In the genomic region with DNA sequence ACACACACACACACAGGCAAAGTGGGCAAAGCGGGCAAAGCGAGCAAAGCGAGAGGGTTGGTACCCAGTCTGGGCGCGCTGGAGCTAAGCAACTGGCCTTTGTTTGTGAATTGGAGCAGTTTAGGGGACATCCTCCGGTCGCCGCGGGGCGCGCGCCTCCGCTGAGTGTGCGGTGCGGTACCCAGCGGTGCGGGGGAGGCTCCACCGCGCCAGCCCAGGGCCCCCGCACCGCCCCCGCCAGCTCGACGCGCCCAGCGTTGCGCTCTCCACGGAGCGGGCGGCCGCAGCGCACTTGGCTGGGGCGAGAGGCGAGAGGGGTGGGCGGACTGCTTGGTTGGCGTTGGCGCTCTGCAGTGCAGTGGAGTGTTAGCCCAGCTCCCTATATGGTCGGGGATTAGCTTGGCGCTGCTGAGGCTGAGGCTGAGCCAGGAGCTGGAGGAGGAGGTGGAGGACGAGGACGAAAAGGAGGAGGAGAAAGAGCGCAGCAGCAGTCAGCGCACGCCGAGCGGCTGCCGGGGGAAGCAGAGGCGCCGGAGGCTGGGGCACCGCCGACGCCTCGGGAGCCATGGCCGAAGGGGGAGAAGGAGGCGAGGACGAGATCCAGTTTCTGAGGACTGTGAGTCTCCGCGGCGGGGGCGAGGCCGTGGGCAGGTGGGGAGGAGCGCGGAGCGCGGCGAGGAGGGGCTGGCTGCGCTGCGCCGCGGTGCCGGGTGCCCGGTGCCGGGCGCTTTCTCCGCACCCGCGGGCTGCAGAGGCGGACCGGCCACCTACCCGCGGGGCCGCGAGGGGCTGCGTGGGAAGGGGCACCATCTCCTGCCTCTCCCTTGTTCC, we compare ENCODE assay signal across 9 cellular contexts. TPM values are rescaled to one million over a fixed set of nuclear protein-coding genes. Genes with fewer than 3 reads are reported as not detected.
DNase-seq lines count a peak whose midpoint lies in the region; ATAC-seq and TF ChIP-seq lines count a peak whose summit lies in the region.
"Had no signal": no experiment of that assay in that cellular context is flagged by ENCODE, and none has a peak within 500 bp of the region (broad histone marks: within the 10 kb centered on the region; RNA-seq: fewer than 3 reads in every experiment).

A gene (plus strand): TSS at position 487 of the 831 bp plus-strand sequence. CDS start 79 bp downstream, at position 566.

- POLR2A ChIA-PET in activated CD4-positive, alpha-beta T cell treated with anti-CD3 and anti-CD28 coated beads, Interleukin-2, amount 10 ng/mL, durations not matched to agents 7 days and 5 days (lab: Charles Lee): no interaction called here

- H3K36me3 Mint-ChIP-seq in activated CD4-positive, alpha-beta T cell treated with anti-CD3 and anti-CD28 coated beads, Interleukin-2, amount 10 ng/mL, durations not matched to agents 7 days and 5 days (ENCODE audit: low read depth): no peaks in the 10 kb centered on the region

- H3K36me3 ChIP-seq in upper lobe of right lung: no peaks in the 10 kb centered on the region

- no peaks in the 10 kb centered on the region for H3K9me3 Mint-ChIP-seq in activated CD4-positive, alpha-beta T cell treated with anti-CD3 and anti-CD28 coated beads, Interleukin-2, amount 10 ng/mL, durations not matched to agents 7 days and 5 days

- H3K9me3 ChIP-seq in upper lobe of right lung: no peaks in the 10 kb centered on the region

- H3K4me3 ChIP-seq in coronary artery (peak within 1 kb of the TSS; percentile 73), upper lobe of right lung (peak within 1 kb of the TSS; percentile 25)

- H3K27me3 Mint-ChIP-seq in activated CD4-positive, alpha-beta T cell treated with anti-CD3 and anti-CD28 coated beads, Interleukin-2, amount 10 ng/mL, durations not matched to agents 7 days and 5 days: peaks cover 43% of the 10 kb centered on the region

- H3K27me3 ChIP-seq in upper lobe of right lung: peaks cover 22% of the 10 kb centered on the region

- intact Hi-C loops in upper lobe of right lung (cut with DNase I): no loop called here

- H3K4me1 ChIP-seq in upper lobe of right lung: no peaks in the 10 kb centered on the region

- CTCF ChIA-PET in activated CD4-positive, alpha-beta T cell treated with anti-CD3 and anti-CD28 coated beads, Interleukin-2, amount 10 ng/mL, durations not matched to agents 7 days and 5 days (lab: Charles Lee): no interaction called here

- TF ChIP-seq CTCF in coronary artery (IDR thresholded peaks at IDR 0.05) (no peak), upper lobe of right lung (IDR thresholded peaks at IDR 0.05) (no peak)

- no peaks in the 10 kb centered on the region for H3K4me1 Mint-ChIP-seq in activated CD4-positive, alpha-beta T cell treated with anti-CD3 and anti-CD28 coated beads, Interleukin-2, amount 10 ng/mL, durations not matched to agents 7 days and 5 days

- no peak within 1 kb of the TSS for H3K4me3 Mint-ChIP-seq in activated CD4-positive, alpha-beta T cell treated with anti-CD3 and anti-CD28 coated beads, Interleukin-2, amount 10 ng/mL, durations not matched to agents 7 days and 5 days

- H3K27ac Mint-ChIP-seq in activated CD4-positive, alpha-beta T cell treated with anti-CD3 and anti-CD28 coated beads, Interleukin-2, amount 10 ng/mL, durations not matched to agents 7 days and 5 days: no peak within 1 kb of the TSS

- peak; percentile 6 for DNase-seq in activated CD4-positive, alpha-beta T cell treated with anti-CD3 and anti-CD28 coated beads for 48 hours
- DNase-seq in activated CD4-positive, alpha-beta T cell treated with anti-CD3 and anti-CD28 coated beads, Interleukin-2, amount 10 ng/mL, durations not matched to agents 7 days and 5 days: no peak
- DNase-seq in coronary artery (ENCODE audit: low spot score) (no peak), middle frontal gyrus (ENCODE audit: extremely low spot score, low spot score) (peak; percentile 13), upper lobe of right lung (no peak), NK-92 (lab: John Stamatoyannopoulos, UW; ENCODE audit: unreplicated experiment) (no peak)

- H3K27ac ChIP-seq in coronary artery: peak within 1 kb of the TSS in 1 of 2 donors; percentile 11
- H3K27ac ChIP-seq in upper lobe of right lung: no peak within 1 kb of the TSS
- H3K27ac ChIP-seq: C4-2B had no signal

- ATAC-seq in upper lobe of right lung (peak; percentile 16), HG02981 (IDR thresholded peaks at IDR 0.05; ENCODE audit: unreplicated experiment) (no peak), HG03571 (IDR thresholded peaks at IDR 0.05; ENCODE audit: unreplicated experiment) (no peak)

RNA-seq across cellular contexts. Expression of the gene that starts here (rescaled TPM):
- not detected for total RNA-seq in activated CD4-positive, alpha-beta T cell treated with anti-CD3 and anti-CD28 coated beads, Interleukin-2, amount 10 ng/mL, durations not matched to agents 7 days and 5 days
- 0.61 TPM for total RNA-seq in upper lobe of right lung

Comparison
In these comparisons a context has a peak if more than half of its experiments do, and no peak if none do; other contexts are left out.
1. DNase-seq: peak in activated CD4-positive, alpha-beta T cell treated with anti-CD3 and anti-CD28 coated beads for 48 hours (single experiment) and middle frontal gyrus (single experiment); none in activated CD4-positive, alpha-beta T cell treated with anti-CD3 and anti-CD28 coated beads, Interleukin-2, amount 10 ng/mL, durations not matched to agents 7 days and 5 days (single experiment), coronary artery (single experiment), upper lobe of right lung (single experiment) and NK-92 (single experiment).
2. Peak in ATAC-seq and H3K4me3 ChIP-seq in upper lobe of right lung; RNA of the gene not detected or under 1 TPM.